In the genomic region with DNA sequence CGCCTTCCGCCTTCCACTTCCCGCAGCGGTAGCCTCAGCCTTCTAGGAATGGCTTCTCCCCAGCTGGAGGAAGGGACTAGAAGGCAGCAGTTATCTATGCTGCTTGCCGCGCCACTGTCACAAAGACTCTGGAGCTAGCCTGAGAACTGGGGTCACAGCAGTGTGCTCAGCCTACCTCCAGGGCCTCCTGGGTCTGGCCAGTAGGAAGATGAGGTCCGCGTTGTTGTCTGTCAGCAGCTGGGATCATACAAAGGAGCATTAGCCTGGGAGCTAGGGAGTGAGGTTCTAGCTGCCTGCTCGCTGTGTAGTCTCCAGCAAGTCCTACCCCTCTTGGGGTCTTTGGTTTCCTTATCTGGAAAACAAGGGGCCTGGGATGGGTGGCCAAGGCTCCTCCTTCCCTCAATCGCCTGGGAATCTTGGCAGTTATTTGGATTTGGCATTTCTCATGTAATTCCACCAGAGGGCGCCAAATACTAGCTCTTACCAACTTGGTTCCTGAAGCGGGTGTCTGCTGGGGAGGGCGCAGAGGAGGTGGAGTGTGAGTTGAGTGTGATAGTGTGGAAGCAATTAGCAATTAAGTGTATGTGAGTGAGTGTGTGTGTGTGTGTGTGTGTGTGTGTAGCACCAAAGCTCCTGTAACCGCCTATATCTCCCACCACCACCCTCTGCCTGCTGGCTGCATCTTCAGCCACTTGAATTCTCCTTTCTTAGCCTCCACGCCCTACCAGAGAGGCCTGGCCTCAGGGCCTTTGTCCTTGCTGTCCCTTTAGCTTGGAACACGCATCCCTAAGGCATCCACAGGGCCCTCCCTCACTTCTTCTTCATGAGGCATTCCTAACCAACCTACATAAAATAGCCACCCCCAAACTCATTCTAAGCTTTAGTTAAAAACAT, we compare ENCODE assay signal across 9 cellular contexts.
DNase-seq lines count a peak whose midpoint lies in the region; ATAC-seq, FAIRE-seq and TF ChIP-seq lines count a peak whose summit lies in the region.
"Had no signal": no experiment of that assay in that cellular context is flagged by ENCODE, and none has a peak within 500 bp of the region (broad histone marks: within the 10 kb centered on the region; RNA-seq: fewer than 3 reads in every experiment).

No MANE protein-coding gene starts in this region.

- H3K4me1 ChIP-seq in H1 (replicated peaks in 1 of 4; ENCODE audit: control insufficient read depth in 3 of 4, insufficient read depth in 4 of 4, low read length in 3 of 4): no peaks in the 10 kb centered on the region

- H3K56ac ChIP-seq in H1 (replicated peaks; ENCODE audit: insufficient read length, low read depth, low read length): no peak overlapping the region

- no peak overlapping the region for H3K4me3 Mint-ChIP-seq in activated CD4-positive, alpha-beta memory T cell treated with anti-CD3 and anti-CD28 coated beads, Interleukin-2, amount 10 ng/mL, durations not matched to agents 7 days and 5 days
- H3K4me3 Mint-ChIP-seq in memory B cell: no peak overlapping the region
- H3K4me3 Mint-ChIP-seq: activated naive CD8-positive, alpha-beta T cell had no signal

- H3K4me3 ChIP-seq in H1 (ENCODE audit: extremely low read depth in 1 of 4, insufficient read depth in 2 of 4, low read depth in 3 of 4, low read length in 4 of 4): no peak overlapping the region

- H3K9me3 Mint-ChIP-seq in activated CD4-positive, alpha-beta memory T cell treated with anti-CD3 and anti-CD28 coated beads, Interleukin-2, amount 10 ng/mL, durations not matched to agents 7 days and 5 days: no peaks in the 10 kb centered on the region
- no peaks in the 10 kb centered on the region for H3K9me3 Mint-ChIP-seq in memory B cell

- no peaks in the 10 kb centered on the region for H3K36me3 Mint-ChIP-seq in activated CD4-positive, alpha-beta memory T cell treated with anti-CD3 and anti-CD28 coated beads, Interleukin-2, amount 10 ng/mL, durations not matched to agents 7 days and 5 days (ENCODE audit: low read depth)
- no peaks in the 10 kb centered on the region for H3K36me3 Mint-ChIP-seq in memory B cell
- H3K36me3 Mint-ChIP-seq: activated naive CD8-positive, alpha-beta T cell had no signal

- H3K9me3 ChIP-seq in H1 (ENCODE audit: insufficient read depth in 2 of 2, low read depth in 1 of 2, low read length in 1 of 2): peaks cover 7 to 10% of the 10 kb centered on the region in 2 experiments; a peak in 2 of 4 replicates

- ATAC-seq in HG02870 (IDR thresholded peaks at IDR 0.05; ENCODE audit: unreplicated experiment) (peak; percentile 70), memory B cell (ENCODE audit: low read depth) (no peak), HG02763 (IDR thresholded peaks at IDR 0.05; ENCODE audit: unreplicated experiment) (no peak)

- H2BK12ac ChIP-seq in H1 (ENCODE audit: low read depth, low read length): peak overlapping the region; percentile 51; the same call in 1 of the 2 replicates

- no peak overlapping the region for H3K4ac ChIP-seq in H1 (replicated peaks; ENCODE audit: insufficient read length, low read depth, low read length)

- no peaks in the 10 kb centered on the region for H3K27me3 ChIP-seq in H1 (replicated peaks in 1 of 4; ENCODE audit: control insufficient read depth in 3 of 4, extremely low read depth in 1 of 4, insufficient read depth in 3 of 4, low read length in 3 of 4)

- TF ChIP-seq EP300 in H1 (IDR thresholded peaks at IDR 0.05; ENCODE audit: borderline replicate concordance in 1 of 2, low read depth in 2 of 2, low read length in 2 of 2): no peak

- no peaks in the 10 kb centered on the region for H3K4me1 Mint-ChIP-seq in activated CD4-positive, alpha-beta memory T cell treated with anti-CD3 and anti-CD28 coated beads, Interleukin-2, amount 10 ng/mL, durations not matched to agents 7 days and 5 days
- peaks cover 5% of the 10 kb centered on the region for H3K4me1 Mint-ChIP-seq in memory B cell

- H2BK15ac ChIP-seq in H1 (ENCODE audit: low read length): 0 out of 2 replicates have a peak overlapping the region, but pooled peaks have one; percentile 50

- TF ChIP-seq RAD21 in H1 (IDR thresholded peaks at IDR 0.05 in 1 of 2, conservative IDR thresholded peaks at IDR 0.05 in 1 of 2; ENCODE audit: low read depth in 2 of 2, low read length in 2 of 2): peak; percentile 99

- H3K9ac ChIP-seq in H1 (replicated peaks in 1 of 4; ENCODE audit: extremely low read depth in 1 of 4, low read depth in 3 of 4, low read length in 3 of 4): no peak overlapping the region

- peak overlapping the region; percentile 92; the same call in 1 of the 2 replicates for H2AFZ ChIP-seq in H1 (ENCODE audit: low read length)

- no peak overlapping the region for H4K5ac ChIP-seq in H1 (ENCODE audit: insufficient read length, low read depth, low read length)

- 0 out of 2 replicates have a peak overlapping the region, but pooled peaks have one; percentile 17 for H3K18ac ChIP-seq in H1 (ENCODE audit: extremely low read depth, low read length)

- H3K23ac ChIP-seq in H1 (ENCODE audit: insufficient read length): no peak overlapping the region

- H3K79me1 ChIP-seq in H1 (ENCODE audit: low read depth, low read length): no peaks in the 10 kb centered on the region

- no peaks in the 10 kb centered on the region for H3K36me3 ChIP-seq in H1 (ENCODE audit: control insufficient read depth in 2 of 4, insufficient read depth in 4 of 4, low read length in 3 of 4)

- peak overlapping the region; percentile 25 for H4K91ac ChIP-seq in H1 (replicated peaks; ENCODE audit: insufficient read length, low read length)

- H3K14ac ChIP-seq in H1 (ENCODE audit: insufficient read length): no peak overlapping the region

- H2BK120ac ChIP-seq in H1 (replicated peaks; ENCODE audit: low read depth, low read length): no peak overlapping the region

- no peak overlapping the region for H3K4me2 ChIP-seq in H1 (ENCODE audit: insufficient read depth in 1 of 2, low read depth in 2 of 2, low read length in 2 of 2)

- H4K8ac ChIP-seq in H1 (ENCODE audit: extremely low read depth, insufficient read depth, low read length): no peak overlapping the region; the same call in 1 of the 2 replicates

- H4K20me1 ChIP-seq in H1 (replicated peaks in 1 of 2; ENCODE audit: control insufficient read depth in 1 of 2, insufficient read depth in 2 of 2, low read length in 2 of 2): no peaks in the 10 kb centered on the region

- H3K23me2 ChIP-seq in H1 (ENCODE audit: low read depth, low read length): no peaks in the 10 kb centered on the region

- 59% methylated on average over 16 of the region's 16 CpGs; no CpG with 5 or more reads in 1 of the 2 experiments for WGBS in H1 (ENCODE audit: extremely low coverage in 1 of 2, insufficient coverage in 1 of 2, insufficient read length in 1 of 2, insufficient replicate concordance in 2 of 2, low coverage in 1 of 2, low lambda C conversion rate in 2 of 2, missing lambda C conversion rate in 1 of 2), 2 experiments

- no peaks in the 10 kb centered on the region for H3K79me2 ChIP-seq in H1 (ENCODE audit: control insufficient read depth in 1 of 2, insufficient read depth in 2 of 2, low read length in 2 of 2)

- peaks cover 4% of the 10 kb centered on the region for H3K27me3 Mint-ChIP-seq in activated CD4-positive, alpha-beta memory T cell treated with anti-CD3 and anti-CD28 coated beads, Interleukin-2, amount 10 ng/mL, durations not matched to agents 7 days and 5 days
- peaks cover 12% of the 10 kb centered on the region for H3K27me3 Mint-ChIP-seq in memory B cell

- CTCF ChIA-PET in activated CD4-positive, alpha-beta memory T cell treated with anti-CD3 and anti-CD28 coated beads, Interleukin-2, amount 10 ng/mL, durations not matched to agents 7 days and 5 days (lab: Charles Lee): interaction anchor here (0.6 to 6.2 kb wide), 23 partner anchors 10 to 691 kb away, joined by 3 to 84 read pairs (median 4); no protein-coding TSS in a partner anchor
- CTCF ChIA-PET in H1 (lab: Charles Lee; ENCODE audit: partially characterized antibody): interaction anchor here (0.6 to 11.6 kb wide), 66 partner anchors 8 to 808 kb away, joined by 3 to 246 read pairs (median 4); a partner anchor contains a TSS

- no peak overlapping the region for H2BK5ac ChIP-seq in H1 (ENCODE audit: low read depth, low read length)

- H3K27ac Mint-ChIP-seq in activated CD4-positive, alpha-beta memory T cell treated with anti-CD3 and anti-CD28 coated beads, Interleukin-2, amount 10 ng/mL, durations not matched to agents 7 days and 5 days: no peak overlapping the region
- no peak overlapping the region for H3K27ac Mint-ChIP-seq in memory B cell
- H3K27ac Mint-ChIP-seq: activated naive CD8-positive, alpha-beta T cell had no signal

- peak; percentile 95 for FAIRE-seq in H1 (lab: Jason Lieb, UNC)

- no peak overlapping the region for H2AK5ac ChIP-seq in H1 (ENCODE audit: low read depth, low read length)

- no peak for TF ChIP-seq POLR2A in H1 (IDR thresholded peaks at IDR 0.05; ENCODE audit: control extremely low read depth in 1 of 2, low read depth in 2 of 2, low read length in 2 of 2)

- POLR2A ChIA-PET in activated CD4-positive, alpha-beta memory T cell treated with anti-CD3 and anti-CD28 coated beads, Interleukin-2, amount 10 ng/mL, durations not matched to agents 7 days and 5 days (lab: Charles Lee): no interaction called here
- POLR2A ChIA-PET in H1 (lab: Charles Lee; ENCODE audit: partially characterized antibody): interaction anchor here (0.6 to 1.1 kb wide), 4 partner anchors 8 to 133 kb away, joined by 3 read pairs; no protein-coding TSS in a partner anchor

- H3K27ac ChIP-seq in H1 (ENCODE audit: low read depth, low read length): no peak overlapping the region

- no peak overlapping the region for H2BK20ac ChIP-seq in H1 (ENCODE audit: low read length)

- DNase-seq in EL: peak; percentile 64
- DNase-seq in NCI-H2227 (lab: John Stamatoyannopoulos, UW; ENCODE audit: unreplicated experiment): peak; percentile 63
- DNase-seq in activated CD4-positive, alpha-beta memory T cell treated with anti-CD3 and anti-CD28 coated beads, Interleukin-2, amount 10 ng/mL, durations not matched to agents 7 days and 5 days: peak; percentile 50
- DNase-seq in H1 (ENCODE audit: low read depth in 1 of 2, low spot score in 2 of 2): peak; percentile 38 to 74
- DNase-seq in memory B cell (ENCODE audit: low spot score in 2 of 2): peak; percentile 20
- DNase-seq in stimulated activated naive CD4-positive, alpha-beta T cell treated with Interleukin-2 at 50 U/mL for 16 hours (lab: John Stamatoyannopoulos, UW): peak; percentile 21

- peak; percentile 38 to 93 (median 77) for TF ChIP-seq CTCF in H1 (IDR thresholded peaks at IDR 0.05; ENCODE audit: control extremely low read depth in 1 of 3, insufficient read depth in 1 of 3, low read depth in 1 of 3, low read length in 3 of 3)

TF ChIP-seq in H1, 55 proteins besides CTCF, POLR2A, EP300 and RAD21 (continues in another document):
- no peak for TF ChIP-seq KDM5A (IDR thresholded peaks at IDR 0.05; ENCODE audit: low read length)
- TF ChIP-seq HDAC6 (IDR thresholded peaks at IDR 0.05; ENCODE audit: low read depth, low read length): no peak
- no peak for TF ChIP-seq BACH1 (IDR thresholded peaks at IDR 0.05; ENCODE audit: low read length)
- TF ChIP-seq RNF2 (IDR thresholded peaks at IDR 0.05; ENCODE audit: borderline replicate concordance, low read depth, low read length, missing control alignments, poor library complexity, severe bottlenecking): no peak
- no peak for TF ChIP-seq NANOG (IDR thresholded peaks at IDR 0.05; ENCODE audit: insufficient read depth, low read depth, low read length, poor library complexity, severe bottlenecking)
- TF ChIP-seq SAP30 (IDR thresholded peaks at IDR 0.05; ENCODE audit: insufficient read depth, insufficient replicate concordance, low read length): no peak
